ENCODE assay signal across 8 cellular contexts in genomic region chr11:111766834-111767142, GRCh38. TPM values are rescaled to one million over a fixed set of nuclear protein-coding genes. Genes with fewer than 3 reads are reported as not detected.
DNase-seq lines count a peak whose midpoint lies in the region; ATAC-seq and TF ChIP-seq lines count a peak whose summit lies in the region.

No MANE protein-coding gene starts in this region.

- H3K4me3 Mint-ChIP-seq in activated CD4-positive, alpha-beta memory T cell treated with anti-CD3 and anti-CD28 coated beads for 36 hours, result peak overlapping the region; percentile 100

- H3K4me1 ChIP-seq in GM23248 (ENCODE audit: insufficient read depth), result peaks cover 18% of the 10 kb centered on the region
- H3K4me1 ChIP-seq in right cardiac atrium (ENCODE audit: control insufficient read depth, insufficient read depth, low read length), result peaks cover 2% of the 10 kb centered on the region
- peaks cover 8 to 52% (median 27%) of the 10 kb centered on the region in 6 donors for H3K4me1 ChIP-seq in spleen

- 2 to 4% methylated on average over 7 of the region's 7 CpGs for WGBS in GM23248 (ENCODE audit: low coverage in 1 of 2, low lambda C conversion rate in 2 of 2, missing lambda C conversion rate in 2 of 2), 2 experiments
- WGBS in right cardiac atrium, result 2% methylated on average over 7 of the region's 7 CpGs
- 2 to 11% (median 4%) methylated on average over 7 of the region's 7 CpGs for WGBS in spleen, 5 donors

- no peak for DNase-seq in AG09309 (ENCODE audit: low read depth)
- no peak for DNase-seq in GM23248
- no peak for DNase-seq in activated CD4-positive, alpha-beta memory T cell treated with anti-CD3 and anti-CD28 coated beads for 36 hours
- DNase-seq in right cardiac atrium, result no peak
- no peak for DNase-seq in spleen
- no peak for DNase-seq in cerebellar cortex (ENCODE audit: low spot score)
- no peak for DNase-seq in SKM-1 treated with dmso at 0.1 percent for 144 hours (lab: John Stamatoyannopoulos, UW; ENCODE audit: unreplicated experiment)
- no peak for DNase-seq in NCI-H526 (lab: John Stamatoyannopoulos, UW)

- H3K4me1 Mint-ChIP-seq in activated CD4-positive, alpha-beta memory T cell treated with anti-CD3 and anti-CD28 coated beads for 36 hours (ENCODE audit: low read depth), result peaks cover 34% of the 10 kb centered on the region

- H3F3A ChIP-seq in GM23248 (ENCODE audit: insufficient read depth), result peaks cover 22% of the 10 kb centered on the region

- H3K27ac Mint-ChIP-seq in activated CD4-positive, alpha-beta memory T cell treated with anti-CD3 and anti-CD28 coated beads for 36 hours, result peak overlapping the region; percentile 1

- POLR2A ChIA-PET in activated CD4-positive, alpha-beta memory T cell treated with anti-CD3 and anti-CD28 coated beads for 36 hours (lab: Charles Lee), result interaction anchor here (0.7 to 1.3 kb wide), 2 partner anchors 162 to 177 kb away, joined by 3 to 4 read pairs; no protein-coding TSS in a partner anchor

- H3K27me3 ChIP-seq in GM23248 (replicated peaks; ENCODE audit: insufficient read depth) (no peaks in the 10 kb centered on the region), right cardiac atrium (ENCODE audit: control insufficient read depth, insufficient read depth) (no peaks in the 10 kb centered on the region), spleen (replicated peaks in 1 of 7) (no peaks in the 10 kb centered on the region)

- H3K36me3 Mint-ChIP-seq in activated CD4-positive, alpha-beta memory T cell treated with anti-CD3 and anti-CD28 coated beads for 36 hours, result peaks cover 27% of the 10 kb centered on the region

- no peak for TF ChIP-seq POLR2A in spleen (IDR thresholded peaks at IDR 0.05)

- H3K9ac ChIP-seq in GM23248, result peak overlapping the region; percentile 86

- intact Hi-C loops in activated CD4-positive, alpha-beta memory T cell treated with anti-CD3 and anti-CD28 coated beads for 36 hours (cut with micrococcal nuclease), result loop anchor here (1.0 to 10.0 kb wide), 6 partner anchors 75 to 318 kb away; partner anchors contain the start of genes ALG9, SDHD, SIK2 and TIMM8B
- intact Hi-C loops in right cardiac atrium (cut with DNase I) (no loop called here), spleen (cut with DNase I; ENCODE audit: low total_unique reads) (no loop called here)

- H3K36me3 ChIP-seq in GM23248 (ENCODE audit: low read depth) (peaks cover 3% of the 10 kb centered on the region; the same call in 1 of the 2 replicates), spleen (peaks cover 0 to 28% (median 13%) of the 10 kb centered on the region in 6 donors)

- no peak for TF ChIP-seq CTCF in AG09309 (IDR thresholded peaks at IDR 0.05; ENCODE audit: control insufficient read depth, insufficient read depth, low read depth, low read length, missing control alignments)
- no peak for TF ChIP-seq CTCF in spleen (IDR thresholded peaks at IDR 0.05 in 8 of 11, conservative IDR thresholded peaks at IDR 0.05 in 3 of 11)

- no peaks in the 10 kb centered on the region for H3K9me2 ChIP-seq in GM23248 (ENCODE audit: insufficient read depth)

- peak overlapping the region; percentile 94 for H3K4me2 ChIP-seq in GM23248 (ENCODE audit: unreplicated experiment)

- peaks cover 43% of the 10 kb centered on the region for H3K79me2 ChIP-seq in GM23248 (ENCODE audit: insufficient read depth)

- in situ Hi-C loops in GM23248 (cut with MboI), result loop anchor here (5.0 kb wide), 1 partner anchor 179 kb away; no protein-coding TSS in a partner anchor

- H3K4me3 ChIP-seq in AG09309 (ENCODE audit: control insufficient read depth, low read depth, low read length) (peak overlapping the region; percentile 86), GM23248 (peak overlapping the region; percentile 78), right cardiac atrium (ENCODE audit: low read length) (peak overlapping the region; percentile 98), spleen (peak overlapping the region; percentile 87 to 98 (median 92))

- peak in 1 of 2 donors; percentile 59 for ATAC-seq in right cardiac atrium

- no peaks in the 10 kb centered on the region for H4K20me1 ChIP-seq in GM23248 (ENCODE audit: insufficient read depth)

- no peaks in the 10 kb centered on the region for H3K27me3 Mint-ChIP-seq in activated CD4-positive, alpha-beta memory T cell treated with anti-CD3 and anti-CD28 coated beads for 36 hours

- H2AFZ ChIP-seq in GM23248, result peak overlapping the region; percentile 96

- H3K9me3 ChIP-seq in GM23248 (ENCODE audit: low read depth) (no peaks in the 10 kb centered on the region), right cardiac atrium (ENCODE audit: control insufficient read depth, low read length) (no peaks in the 10 kb centered on the region), spleen (no peaks in the 10 kb centered on the region)

- peak overlapping the region; percentile 83 for H3K27ac ChIP-seq in GM23248
- peak overlapping the region; percentile 90 for H3K27ac ChIP-seq in right cardiac atrium (ENCODE audit: low read length)
- peak overlapping the region; percentile 46 to 87 (median 80) for H3K27ac ChIP-seq in spleen

- no peaks in the 10 kb centered on the region for H3K9me3 Mint-ChIP-seq in activated CD4-positive, alpha-beta memory T cell treated with anti-CD3 and anti-CD28 coated beads for 36 hours

- CTCF ChIA-PET in activated CD4-positive, alpha-beta memory T cell treated with anti-CD3 and anti-CD28 coated beads for 36 hours (lab: Charles Lee), result interaction anchor here (0.6 to 4.6 kb wide), 9 partner anchors 10 to 1337 kb away, joined by 3 to 39 read pairs (median 6); partner anchors contain the start of genes ALG9 and FDX1

RNA-seq across cellular contexts. Expression of gene PPP2R1B, which starts 0.6 kb away (rescaled TPM):
- 24.8 and 25.1 TPM in 2 replicates for total RNA-seq in GM23248 (2014; rRNA removed; shearing (Covaris generic))
- polyA plus RNA-seq in GM23248 (2016; fragmentation: Nextera tagmentation; extraction: Ambion mirVana) (22.1 and 26.2 TPM in 2 replicates), right cardiac atrium (5.7 TPM), spleen (1 to 10 TPM; 4.0 to 5.7 (median 5.0) TPM)
- total RNA-seq in activated CD4-positive, alpha-beta memory T cell treated with anti-CD3 and anti-CD28 coated beads for 36 hours, result 10 to 100 TPM; 49.4 to 51.1 TPM
- total RNA-seq in right cardiac atrium (10 to 100 TPM in 2 of 4 donors, 1 to 10 TPM in 2; 9.6 to 19.7 (median 10.3) TPM), spleen (10 to 100 TPM; 18.0 to 30.3 (median 27.1) TPM)
